Comparison of ENCODE assay signal across 8 cellular contexts in genomic region chr17:78890111-78890897, GRCh38. TPM values are rescaled to one million over a fixed set of nuclear protein-coding genes. Genes with fewer than 3 reads are reported as not detected.
DNase-seq lines count a peak whose midpoint lies in the region; ATAC-seq and TF ChIP-seq lines count a peak whose summit lies in the region.

No MANE protein-coding gene starts in this region.

- H3K27ac Mint-ChIP-seq in activated T-helper 17 cell treated with anti-CD3 and anti-CD28 coated beads, Interleukin-2, amount 50 U/mL, for 72 hours, result peak overlapping the region; percentile 58

- no peaks in the 10 kb centered on the region for H3K36me3 Mint-ChIP-seq in activated T-helper 17 cell treated with anti-CD3 and anti-CD28 coated beads, Interleukin-2, amount 50 U/mL, for 72 hours (ENCODE audit: low read depth)

- H3K4me1 Mint-ChIP-seq in activated T-helper 17 cell treated with anti-CD3 and anti-CD28 coated beads, Interleukin-2, amount 50 U/mL, for 72 hours, result peaks cover 9% of the 10 kb centered on the region

- H3K9me3 Mint-ChIP-seq in activated T-helper 17 cell treated with anti-CD3 and anti-CD28 coated beads, Interleukin-2, amount 50 U/mL, for 72 hours, result no peaks in the 10 kb centered on the region

- no peaks in the 10 kb centered on the region for H3K9me3 ChIP-seq in suprapubic skin

- peak overlapping the region; percentile 45 for H3K4me3 Mint-ChIP-seq in activated T-helper 17 cell treated with anti-CD3 and anti-CD28 coated beads, Interleukin-2, amount 50 U/mL, for 72 hours

- no peak for TF ChIP-seq POLR2A in suprapubic skin (IDR thresholded peaks at IDR 0.05)

- no peak for TF ChIP-seq CTCF in suprapubic skin (IDR thresholded peaks at IDR 0.05)

- WGBS in suprapubic skin, result 74% methylated on average over 26 of the region's 26 CpGs

- peak overlapping the region; percentile 64 for H3K27ac ChIP-seq in suprapubic skin

- TF ChIP-seq EP300 in suprapubic skin (IDR thresholded peaks at IDR 0.05), result no peak

- DNase-seq in NOMO-1 (lab: John Stamatoyannopoulos, UW; ENCODE audit: unreplicated experiment in 2 of 2), result peak; percentile 93 to 99
- peak; percentile 26 for DNase-seq in left kidney (ENCODE audit: low read depth, low spot score)
- DNase-seq in suprapubic skin (ENCODE audit: low spot score in 2 of 2), result no peak
- no peak for DNase-seq in NCI-H2227 treated with DMSO at 0.1 percent for 48 hours (lab: John Stamatoyannopoulos, UW)
- no peak for DNase-seq in NK-92 (lab: John Stamatoyannopoulos, UW; ENCODE audit: unreplicated experiment)

- peaks cover 57% of the 10 kb centered on the region for H3K4me1 ChIP-seq in suprapubic skin

- no peaks in the 10 kb centered on the region for H3K27me3 ChIP-seq in suprapubic skin

- ATAC-seq in activated T-helper 17 cell treated with anti-CD3 and anti-CD28 coated beads, Interleukin-2, amount 50 U/mL, for 72 hours (replicated peaks), result peak; percentile 73
- ATAC-seq in GM21423 (IDR thresholded peaks at IDR 0.05; ENCODE audit: unreplicated experiment), result no peak
- no peak for ATAC-seq in GM19452 (IDR thresholded peaks at IDR 0.05; ENCODE audit: unreplicated experiment)

- H3K27me3 Mint-ChIP-seq in activated T-helper 17 cell treated with anti-CD3 and anti-CD28 coated beads, Interleukin-2, amount 50 U/mL, for 72 hours, result peaks cover 5% of the 10 kb centered on the region

- H3K4me3 ChIP-seq in suprapubic skin, result no peak overlapping the region

- peaks cover 6% of the 10 kb centered on the region for H3K36me3 ChIP-seq in suprapubic skin

RNA-seq across cellular contexts. Expression of gene CEP295NL, which starts 12.7 kb away (rescaled TPM):
- not detected for total RNA-seq in activated T-helper 17 cell treated with anti-CD3 and anti-CD28 coated beads, Interleukin-2, amount 50 U/mL, for 72 hours
- 10 to 100 TPM in 1 of 4 donors, 1 to 10 TPM in 3; 2.4 to 11.1 (median 3.5) TPM for total RNA-seq in suprapubic skin

RNA-seq across cellular contexts. Expression of gene TIMP2, which starts 34.9 kb away (rescaled TPM):
- total RNA-seq in activated T-helper 17 cell treated with anti-CD3 and anti-CD28 coated beads, Interleukin-2, amount 50 U/mL, for 72 hours, result under 1 TPM; 0.74 to 0.86 TPM
- 100 to 1,000 TPM in 1 of 4 donors, 10 to 100 TPM in 3; 48.4 to 114 (median 76.0) TPM for total RNA-seq in suprapubic skin

RNA-seq across cellular contexts. Expression of gene USP36, which starts 49.7 kb away (rescaled TPM):
- 100 to 1,000 TPM in 1 of 2 donors, 10 to 100 TPM in 1; 95.3 to 139 TPM for total RNA-seq in activated T-helper 17 cell treated with anti-CD3 and anti-CD28 coated beads, Interleukin-2, amount 50 U/mL, for 72 hours
- total RNA-seq in suprapubic skin, result 100 to 1,000 TPM in 1 of 4 donors, 10 to 100 TPM in 3; 60.1 to 118 (median 74.4) TPM

Comparison
In these comparisons a context has a peak if more than half of its experiments do, and no peak if none do; other contexts are left out.
1. DNase-seq: peak in NOMO-1 (2 of 2) and left kidney (single experiment); none in suprapubic skin (0 of 2), NCI-H2227 treated with DMSO at 0.1 percent for 48 hours (single experiment) and NK-92 (single experiment).
2. RNA of gene TIMP2, which starts 34.9 kb away (total RNA-seq): 48.4 to 114 TPM in suprapubic skin; 0.74 to 0.86 TPM in activated T-helper 17 cell treated with anti-CD3 and anti-CD28 coated beads, Interleukin-2, amount 50 U/mL, for 72 hours; every median in the first group is over 10 times any median in the second.